ENCODE assay signal across 27 cellular contexts in the genomic region with DNA sequence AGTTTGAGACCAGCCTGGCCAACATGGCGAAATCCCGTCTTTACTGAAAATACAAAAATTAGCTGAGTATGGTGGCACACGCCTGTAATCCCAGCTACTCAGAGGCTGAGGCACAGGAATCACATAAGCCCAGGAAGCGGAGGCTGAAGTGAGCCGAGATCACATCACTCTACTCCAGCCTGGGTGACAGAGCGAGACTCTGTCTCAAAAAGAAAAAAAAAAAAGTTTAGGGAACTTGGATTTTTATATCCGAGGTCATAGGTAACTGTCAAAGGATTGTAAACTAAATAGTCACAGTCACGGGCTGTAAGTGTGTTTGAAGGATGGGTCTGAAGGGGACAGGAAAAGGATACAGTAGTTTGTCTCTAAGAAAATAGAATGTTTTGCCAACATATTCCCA. TPM values are rescaled to one million over a fixed set of nuclear protein-coding genes. Genes with fewer than 3 reads are reported as not detected.
"Had no signal": no experiment of that assay in that cellular context is flagged by ENCODE, and none has a peak within 500 bp of the region (broad histone marks: within the 10 kb centered on the region; RNA-seq: fewer than 3 reads in every experiment).

No MANE protein-coding gene starts in this region.

- H3K9me3 ChIP-seq: SJSA1, SK-N-SH had no signal

- H3K9me3 Mint-ChIP-seq: activated CD4-positive, alpha-beta T cell treated with anti-CD3 and anti-CD28 coated beads, Interleukin-2, amount 10 ng/mL, durations not matched to agents 24 days and 14 days; activated naive CD4-positive, alpha-beta T cell treated with anti-CD3 and anti-CD28 coated beads for 36 hours; activated naive CD8-positive, alpha-beta T cell treated with anti-CD3 and anti-CD28 coated beads, Interleukin-2, amount 50 U/mL, for 24 hours; activated T-cell treated with anti-CD3 and anti-CD28 coated beads, Interleukin-2, amount 50 U/mL, for 4 hours; activated T-helper 1 cell treated with anti-CD3 and anti-CD28 coated beads, Interleukin-12 subunit alpha, Interleukin-12 subunit beta, Interleukin-2, Interleukin-4 antibody, amounts not matched to agents 30 ng/mL and 10 ng/mL and 1 ng/mL, durations not matched to agents 14 hours and 24 hours and 36 hours; T-helper 1 cell treated with Interleukin-12 subunit alpha and Interleukin-12 subunit beta and Interleukin-4 antibody, amounts not matched to agents 30 μg/mL and 1 μg/mL, for 36 hours; T-helper 2 cell treated with Interferon-gamma antibody and Interleukin-4, amounts not matched to agents 5 μg/mL and 100 μg/mL, for 36 hours had no signal

- ATAC-seq: activated CD8-positive, alpha-beta T cell treated with anti-CD3 and anti-CD28 coated beads, Interleukin-2, amount 10 ng/mL, durations not matched to agents 7 days and 5 days; activated naive CD8-positive, alpha-beta T cell treated with anti-CD3 and anti-CD28 coated beads, Interleukin-2, amount 50 U/mL, for 24 hours; activated T-cell treated with anti-CD3 and anti-CD28 coated beads, Interleukin-2, amount 50 U/mL, for 4 hours; Panc1 had no signal

- H3K9ac ChIP-seq: SK-N-SH had no signal

- H3K4me3 ChIP-seq: cardiac muscle cell, SJSA1 had no signal

- H3K4me3 Mint-ChIP-seq: activated CD4-positive, alpha-beta T cell treated with anti-CD3 and anti-CD28 coated beads, Interleukin-2, amount 10 ng/mL, durations not matched to agents 24 days and 14 days; activated CD8-positive, alpha-beta T cell treated with anti-CD3 and anti-CD28 coated beads, Interleukin-2, amount 10 ng/mL, durations not matched to agents 7 days and 5 days; activated naive CD4-positive, alpha-beta T cell treated with anti-CD3 and anti-CD28 coated beads for 36 hours; activated naive CD8-positive, alpha-beta T cell; activated naive CD8-positive, alpha-beta T cell treated with anti-CD3 and anti-CD28 coated beads, Interleukin-2, amount 50 U/mL, for 24 hours; activated T-cell treated with anti-CD3 and anti-CD28 coated beads, Interleukin-2, amount 50 U/mL, for 4 hours; activated T-helper 1 cell treated with anti-CD3 and anti-CD28 coated beads, Interleukin-12 subunit alpha, Interleukin-12 subunit beta, Interleukin-2, Interleukin-4 antibody, amounts not matched to agents 30 ng/mL and 10 ng/mL and 1 ng/mL, durations not matched to agents 14 hours and 24 hours and 36 hours; T-helper 1 cell treated with Interleukin-12 subunit alpha and Interleukin-12 subunit beta and Interleukin-4 antibody, amounts not matched to agents 30 μg/mL and 1 μg/mL, for 36 hours; T-helper 2 cell treated with Interferon-gamma antibody and Interleukin-4, amounts not matched to agents 5 μg/mL and 100 μg/mL, for 36 hours had no signal

- H3K27ac Mint-ChIP-seq: activated CD4-positive, alpha-beta T cell treated with anti-CD3 and anti-CD28 coated beads, Interleukin-2, amount 10 ng/mL, durations not matched to agents 24 days and 14 days; activated CD8-positive, alpha-beta T cell treated with anti-CD3 and anti-CD28 coated beads, Interleukin-2, amount 10 ng/mL, durations not matched to agents 7 days and 5 days; activated naive CD4-positive, alpha-beta T cell treated with anti-CD3 and anti-CD28 coated beads for 36 hours; activated naive CD8-positive, alpha-beta T cell; activated naive CD8-positive, alpha-beta T cell treated with anti-CD3 and anti-CD28 coated beads, Interleukin-2, amount 50 U/mL, for 24 hours; activated T-helper 1 cell treated with anti-CD3 and anti-CD28 coated beads, Interleukin-12 subunit alpha, Interleukin-12 subunit beta, Interleukin-2, Interleukin-4 antibody, amounts not matched to agents 30 ng/mL and 10 ng/mL and 1 ng/mL, durations not matched to agents 14 hours and 24 hours and 36 hours; T-helper 1 cell treated with Interleukin-12 subunit alpha and Interleukin-12 subunit beta and Interleukin-4 antibody, amounts not matched to agents 30 μg/mL and 1 μg/mL, for 36 hours; T-helper 2 cell treated with Interferon-gamma antibody and Interleukin-4, amounts not matched to agents 5 μg/mL and 100 μg/mL, for 36 hours had no signal

- H3K27me3 Mint-ChIP-seq: activated CD4-positive, alpha-beta T cell treated with anti-CD3 and anti-CD28 coated beads, Interleukin-2, amount 10 ng/mL, durations not matched to agents 24 days and 14 days; activated naive CD8-positive, alpha-beta T cell; activated naive CD8-positive, alpha-beta T cell treated with anti-CD3 and anti-CD28 coated beads, Interleukin-2, amount 50 U/mL, for 24 hours had no signal

- H3K27ac ChIP-seq: cardiac muscle cell, SJSA1 had no signal

- H3K4me1 Mint-ChIP-seq: activated CD4-positive, alpha-beta T cell treated with anti-CD3 and anti-CD28 coated beads, Interleukin-2, amount 10 ng/mL, durations not matched to agents 24 days and 14 days; activated naive CD8-positive, alpha-beta T cell treated with anti-CD3 and anti-CD28 coated beads, Interleukin-2, amount 50 U/mL, for 24 hours had no signal

- H3K27me3 ChIP-seq: cardiac muscle cell, SJSA1 had no signal

- DNase-seq: activated CD4-positive, alpha-beta T cell treated with anti-CD3 and anti-CD28 coated beads, Interleukin-2, amount 10 ng/mL, durations not matched to agents 24 days and 14 days; activated CD4-positive, alpha-beta T cell treated with anti-CD3 and anti-CD28 coated beads, Interleukin-2, amount 50 U/mL, for 4 hours; activated CD8-positive, alpha-beta T cell treated with anti-CD3 and anti-CD28 coated beads, Interleukin-2, amount 10 ng/mL, durations not matched to agents 7 days and 5 days; activated gamma-delta T cell treated with Interleukin-2 at 50 U/mL for 16 hours; activated naive CD4-positive, alpha-beta T cell treated with anti-CD3 and anti-CD28 coated beads for 36 hours; activated naive CD8-positive, alpha-beta T cell treated with anti-CD3 and anti-CD28 coated beads, Interleukin-2, amount 50 U/mL, for 24 hours; activated T-cell treated with anti-CD3 and anti-CD28 coated beads, Interleukin-2, amount 50 U/mL, for 4 hours; anterior cingulate cortex; NCI-H1092 treated with DMSO at 0.1 percent for 48 hours; NCI-H1417 treated with DMSO at 0.1 percent for 48 hours; NCI-H187 treated with DMSO at 0.1 percent for 48 hours; NCI-H2081; NCI-H2171 treated with DMSO at 0.1 percent for 48 hours; NCI-H226; NCI-H446 treated with DMSO at 0.1 percent for 48 hours; NCI-H524; NCI-H69; NCI-H82; SHP77 treated with DMSO at 0.1 percent for 48 hours; SK-N-SH had no signal

- H3K4me2 ChIP-seq: SK-N-SH had no signal

RNA-seq across cellular contexts. Expression of a gene that starts 24.4 kb away (rescaled TPM):
- polyA plus RNA-seq: cardiac muscle cell had no signal
